In genomic region chr6:87393026-87393622, GRCh38 we compare ENCODE assay signal across 8 cellular contexts.
A peak's percentile ranks its signal among the peaks of the same experiment; 100 is the strongest.
DNase-seq lines count a peak whose midpoint lies in the region; ATAC-seq and TF ChIP-seq lines count a peak whose summit lies in the region.

No MANE protein-coding gene starts in this region.

- H3K9me3 Mint-ChIP-seq in stimulated activated naive B cell treated with anti-CD40 and anti-IgM and Interleukin-4, amounts not matched to agents 10 μg/mL and 1 μg/mL and 100 μg/mL, for 72 hours = no peaks in the 10 kb centered on the region

- peak; percentile 83 for TF ChIP-seq CTCF in 22Rv1 (IDR thresholded peaks at IDR 0.05)
- TF ChIP-seq CTCF in GM12873 (IDR thresholded peaks at IDR 0.05; ENCODE audit: insufficient read depth, low read depth, low read length, missing control alignments) = peak; percentile 61

- no peaks in the 10 kb centered on the region for H3K36me3 ChIP-seq in SK-N-MC (ENCODE audit: insufficient read depth, low read length)

- no peak overlapping the region for H3K4me3 Mint-ChIP-seq in stimulated activated naive B cell treated with anti-CD40 and anti-IgM and Interleukin-4, amounts not matched to agents 10 μg/mL and 1 μg/mL and 100 μg/mL, for 72 hours

- peaks cover 8 to 13% of the 10 kb centered on the region in 2 donors for H3K4me1 Mint-ChIP-seq in stimulated activated naive B cell treated with anti-CD40 and anti-IgM and Interleukin-4, amounts not matched to agents 10 μg/mL and 1 μg/mL and 100 μg/mL, for 72 hours

- H3K4me3 ChIP-seq in SK-N-MC = no peak overlapping the region

- no peak overlapping the region for H3K27ac Mint-ChIP-seq in stimulated activated naive B cell treated with anti-CD40 and anti-IgM and Interleukin-4, amounts not matched to agents 10 μg/mL and 1 μg/mL and 100 μg/mL, for 72 hours

- peaks cover 0 to 2% of the 10 kb centered on the region in 2 donors for H3K36me3 Mint-ChIP-seq in stimulated activated naive B cell treated with anti-CD40 and anti-IgM and Interleukin-4, amounts not matched to agents 10 μg/mL and 1 μg/mL and 100 μg/mL, for 72 hours

- H3K27me3 Mint-ChIP-seq in stimulated activated naive B cell treated with anti-CD40 and anti-IgM and Interleukin-4, amounts not matched to agents 10 μg/mL and 1 μg/mL and 100 μg/mL, for 72 hours = no peaks in the 10 kb centered on the region

- DNase-seq in NCI-H1105 (lab: John Stamatoyannopoulos, UW) (peak; percentile 45), SK-N-MC (ENCODE audit: low read depth, low spot score) (peak; percentile 66), left kidney (ENCODE audit: low read depth, low spot score) (peak; percentile 73)
- DNase-seq in central memory CD4-positive, alpha-beta T cell = peak; percentile 56
- peak; percentile 32 for DNase-seq in stimulated activated naive B cell treated with anti-CD40 and anti-IgM and Interleukin-4, amounts not matched to agents 10 μg/mL and 1 μg/mL and 100 μg/mL, for 72 hours

- no peak overlapping the region for H3K27ac ChIP-seq in 22Rv1
- H3K27ac ChIP-seq in SK-N-MC = no peak overlapping the region

- peak; percentile 78 for ATAC-seq in HG02759 (IDR thresholded peaks at IDR 0.05; ENCODE audit: unreplicated experiment)
- peak; percentile 70 to 71 for ATAC-seq in stimulated activated naive B cell treated with anti-CD40 and anti-IgM and Interleukin-4, amounts not matched to agents 10 μg/mL and 1 μg/mL and 100 μg/mL, for 72 hours (replicated peaks)

- H3K9me3 ChIP-seq in SK-N-MC (ENCODE audit: low read depth, low read length) = no peaks in the 10 kb centered on the region

- no peak overlapping the region for H3K9ac ChIP-seq in SK-N-MC (ENCODE audit: insufficient read length)
